In genomic region chr11:85875505-85875904, GRCh38 we compare ENCODE assay signal across 23 cellular contexts. TPM values are rescaled to one million over a fixed set of nuclear protein-coding genes. Genes with fewer than 3 reads are reported as not detected.
DNase-seq lines count a peak whose midpoint lies in the region; ATAC-seq and TF ChIP-seq lines count a peak whose summit lies in the region.
"Had no signal": no experiment of that assay in that cellular context is flagged by ENCODE, and none has a peak within 500 bp of the region (broad histone marks: within the 10 kb centered on the region; RNA-seq: fewer than 3 reads in every experiment).

No MANE protein-coding gene starts in this region.

- H3K4me3 Mint-ChIP-seq in activated T-helper 1 cell treated with anti-CD3 and anti-CD28 coated beads, Interleukin-12 subunit alpha, Interleukin-12 subunit beta, Interleukin-2, Interleukin-4 antibody, amounts not matched to agents 30 ng/mL and 10 ng/mL and 1 ng/mL, durations not matched to agents 14 hours and 24 hours and 36 hours, result no peak overlapping the region
- H3K4me3 Mint-ChIP-seq: mesothelial cell of epicardium, neural progenitor cell had no signal

- peaks cover 15% of the 10 kb centered on the region for H3K4me1 Mint-ChIP-seq in activated T-helper 1 cell treated with anti-CD3 and anti-CD28 coated beads, Interleukin-12 subunit alpha, Interleukin-12 subunit beta, Interleukin-2, Interleukin-4 antibody, amounts not matched to agents 30 ng/mL and 10 ng/mL and 1 ng/mL, durations not matched to agents 14 hours and 24 hours and 36 hours (ENCODE audit: low read depth)
- H3K4me1 Mint-ChIP-seq: mesothelial cell of epicardium, neural progenitor cell had no signal

- no peaks in the 10 kb centered on the region for H3K9me3 Mint-ChIP-seq in activated T-helper 1 cell treated with anti-CD3 and anti-CD28 coated beads, Interleukin-12 subunit alpha, Interleukin-12 subunit beta, Interleukin-2, Interleukin-4 antibody, amounts not matched to agents 30 ng/mL and 10 ng/mL and 1 ng/mL, durations not matched to agents 14 hours and 24 hours and 36 hours
- H3K9me3 Mint-ChIP-seq: mesothelial cell of epicardium, neural progenitor cell had no signal

- H3K9me3 ChIP-seq in gastrocnemius medialis, result no peaks in the 10 kb centered on the region
- H3K9me3 ChIP-seq: BLaER1, colonic mucosa, Peyer's patch had no signal

- TF ChIP-seq POLR2A in gastrocnemius medialis (IDR thresholded peaks at IDR 0.05), result no peak

- DNase-seq in AG08396 (ENCODE audit: low spot score), result peak; percentile 15
- peak; percentile 57 for DNase-seq in GM03348 (ENCODE audit: low spot score)
- no peak for DNase-seq in activated T-helper 1 cell treated with anti-CD3 and anti-CD28 coated beads, Interleukin-12 subunit alpha, Interleukin-12 subunit beta, Interleukin-2, Interleukin-4 antibody, amounts not matched to agents 30 ng/mL and 10 ng/mL and 1 ng/mL, durations not matched to agents 14 hours and 24 hours and 36 hours (ENCODE audit: low spot score)
- DNase-seq in fibroblast of pulmonary artery (ENCODE audit: low read depth), result peak; percentile 50
- DNase-seq in gastrocnemius medialis, result no peak
- no peak for DNase-seq in cortex of kidney (lab: John Stamatoyannopoulos, UW)
- no peak for DNase-seq in pons (ENCODE audit: low spot score)
- DNase-seq in coronary artery (ENCODE audit: low spot score), result no peak
- DNase-seq: activated CD8-positive, alpha-beta memory T cell treated with anti-CD3 and anti-CD28 coated beads for 24 hours; activated gamma-delta T cell; colonic mucosa; erythroblast; NCI-H1092; NCI-H2107; NCI-H774; Peyer's patch; stimulated activated CD4-positive, alpha-beta T cell treated with anti-CD3 and anti-CD28 coated beads, Interleukin-4, amount 100 ng/mL, for 24 hours; stimulated activated CD8-positive, alpha-beta memory T cell treated with anti-CD3 and anti-CD28 coated beads, Interleukin-4, amount 100 ng/mL, for 48 hours; WERI-Rb-1 had no signal

- intact Hi-C loops in activated T-helper 1 cell treated with anti-CD3 and anti-CD28 coated beads, Interleukin-12 subunit alpha, Interleukin-12 subunit beta, Interleukin-2, Interleukin-4 antibody, amounts not matched to agents 30 ng/mL and 10 ng/mL and 1 ng/mL, durations not matched to agents 14 hours and 24 hours and 36 hours (cut with micrococcal nuclease), result no loop called here
- intact Hi-C loops in gastrocnemius medialis (cut with DNase I; ENCODE audit: low total_unique reads), result no loop called here

- no peaks in the 10 kb centered on the region for H3K27me3 ChIP-seq in gastrocnemius medialis
- H3K27me3 ChIP-seq: BLaER1, colonic mucosa, neural progenitor cell, Peyer's patch had no signal

- H3K27ac ChIP-seq in gastrocnemius medialis (no peak overlapping the region), coronary artery (no peak overlapping the region)
- H3K27ac ChIP-seq: BLaER1, colonic mucosa, neural progenitor cell, Peyer's patch, WERI-Rb-1 had no signal

- H3K36me3 ChIP-seq in gastrocnemius medialis, result no peaks in the 10 kb centered on the region
- H3K36me3 ChIP-seq: BLaER1, colonic mucosa, neural progenitor cell, Peyer's patch, WERI-Rb-1 had no signal

- H3K4me3 ChIP-seq in fibroblast of pulmonary artery (replicated peaks; ENCODE audit: low read depth, low read length) (no peak overlapping the region), gastrocnemius medialis (no peak overlapping the region), coronary artery (no peak overlapping the region)
- H3K4me3 ChIP-seq: BLaER1, colonic mucosa, neural progenitor cell, Peyer's patch had no signal

- in situ Hi-C loops in gastrocnemius medialis (cut with MboI; ENCODE audit: low sequenced_read_pairs in 4 of 4), result no loop called here

- no peaks in the 10 kb centered on the region for H3K4me1 ChIP-seq in gastrocnemius medialis
- H3K4me1 ChIP-seq: BLaER1, colonic mucosa, neural progenitor cell, Peyer's patch had no signal

- no peaks in the 10 kb centered on the region for H3K36me3 Mint-ChIP-seq in activated T-helper 1 cell treated with anti-CD3 and anti-CD28 coated beads, Interleukin-12 subunit alpha, Interleukin-12 subunit beta, Interleukin-2, Interleukin-4 antibody, amounts not matched to agents 30 ng/mL and 10 ng/mL and 1 ng/mL, durations not matched to agents 14 hours and 24 hours and 36 hours (ENCODE audit: low read depth)
- H3K36me3 Mint-ChIP-seq: mesothelial cell of epicardium, neural progenitor cell had no signal

- H3K27ac Mint-ChIP-seq in activated T-helper 1 cell treated with anti-CD3 and anti-CD28 coated beads, Interleukin-12 subunit alpha, Interleukin-12 subunit beta, Interleukin-2, Interleukin-4 antibody, amounts not matched to agents 30 ng/mL and 10 ng/mL and 1 ng/mL, durations not matched to agents 14 hours and 24 hours and 36 hours, result peak overlapping the region; percentile 16
- H3K27ac Mint-ChIP-seq: mesothelial cell of epicardium, neural progenitor cell had no signal

- H3K27me3 Mint-ChIP-seq in activated T-helper 1 cell treated with anti-CD3 and anti-CD28 coated beads, Interleukin-12 subunit alpha, Interleukin-12 subunit beta, Interleukin-2, Interleukin-4 antibody, amounts not matched to agents 30 ng/mL and 10 ng/mL and 1 ng/mL, durations not matched to agents 14 hours and 24 hours and 36 hours (ENCODE audit: insufficient read depth), result peaks cover 4% of the 10 kb centered on the region

- TF ChIP-seq CTCF in fibroblast of pulmonary artery (IDR thresholded peaks at IDR 0.05; ENCODE audit: low read length, missing control alignments) (no peak), gastrocnemius medialis (IDR thresholded peaks at IDR 0.05 in 4 of 5, conservative IDR thresholded peaks at IDR 0.05 in 1 of 5) (no peak), coronary artery (IDR thresholded peaks at IDR 0.05) (no peak)

- ATAC-seq in gastrocnemius medialis, result no peak
- ATAC-seq: sciatic nerve had no signal

RNA-seq across cellular contexts. Expression of gene CCDC83, which starts 20.3 kb away (rescaled TPM):
- not detected in 2 replicates for total RNA-seq in activated T-helper 1 cell treated with anti-CD3 and anti-CD28 coated beads, Interleukin-12 subunit alpha, Interleukin-12 subunit beta, Interleukin-2, Interleukin-4 antibody, amounts not matched to agents 30 ng/mL and 10 ng/mL and 1 ng/mL, durations not matched to agents 14 hours and 24 hours and 36 hours
- total RNA-seq in gastrocnemius medialis, result not detected
- total RNA-seq: colonic mucosa, mesothelial cell of epicardium, Peyer's patch, sciatic nerve had no signal

Comparison
In these comparisons a context has a peak if more than half of its experiments do, and no peak if none do; other contexts are left out.
1. DNase-seq: peak in AG08396 (single experiment), GM03348 (single experiment) and fibroblast of pulmonary artery (single experiment); none in activated T-helper 1 cell treated with anti-CD3 and anti-CD28 coated beads, Interleukin-12 subunit alpha, Interleukin-12 subunit beta, Interleukin-2, Interleukin-4 antibody, amounts not matched to agents 30 ng/mL and 10 ng/mL and 1 ng/mL, durations not matched to agents 14 hours and 24 hours and 36 hours (single experiment), gastrocnemius medialis (0 of 2), cortex of kidney (single experiment), pons (single experiment) and coronary artery (single experiment).